Comparison of ENCODE assay signal across 8 cellular contexts in the genomic region with DNA sequence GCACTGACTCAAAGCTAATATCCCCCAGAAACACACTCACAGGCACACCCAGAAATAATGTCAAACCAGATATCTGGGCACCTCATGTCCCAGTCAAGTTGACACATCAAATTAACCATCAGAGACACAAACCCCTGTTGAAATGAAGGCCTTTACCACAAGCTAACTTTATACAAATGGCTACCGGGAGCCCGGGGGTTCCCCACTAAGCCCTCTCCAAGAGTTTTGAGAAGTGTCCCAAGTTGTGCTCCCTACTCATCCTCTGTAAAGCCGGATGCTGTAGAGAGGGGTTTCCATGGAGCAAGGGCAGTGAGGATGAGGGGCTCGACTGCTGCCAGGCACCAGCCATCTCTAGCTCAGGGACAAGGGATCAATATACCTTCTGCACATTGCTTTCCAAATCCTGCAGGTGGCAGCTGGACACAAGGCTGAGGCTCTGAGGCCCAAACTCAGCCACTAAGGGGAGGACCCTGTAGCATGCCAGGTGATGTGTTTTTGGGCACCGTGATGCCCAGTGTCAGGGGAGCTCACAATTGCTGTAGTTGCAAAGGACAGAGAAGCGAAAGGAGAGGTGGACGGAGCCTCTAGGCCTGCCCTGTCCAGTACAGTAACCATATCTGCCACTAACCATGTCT.
DNase-seq lines count a peak whose midpoint lies in the region; ATAC-seq and TF ChIP-seq lines count a peak whose summit lies in the region.

No MANE protein-coding gene starts in this region.

- intact Hi-C loops in left ventricle myocardium superior (cut with micrococcal nuclease) = no loop called here

- DNase-seq in AG09309 (ENCODE audit: low read depth) (no peak), RPMI7951 (ENCODE audit: low read depth) (peak; percentile 19), left ventricle myocardium superior (no peak)
- DNase-seq in effector CD8-positive, alpha-beta T cell (lab: John Stamatoyannopoulos, UW) = no peak

- H3K4me3 ChIP-seq in AG09309 (ENCODE audit: control insufficient read depth, low read depth, low read length) = no peak overlapping the region

- peak; percentile 62 for ATAC-seq in GM18868 (IDR thresholded peaks at IDR 0.05; ENCODE audit: unreplicated experiment)
- ATAC-seq in left ventricle myocardium superior = peak; percentile 54
- ATAC-seq in HG02588 (IDR thresholded peaks at IDR 0.05; ENCODE audit: unreplicated experiment) = no peak
- ATAC-seq in GM21528 (IDR thresholded peaks at IDR 0.05; ENCODE audit: low FRiP score, unreplicated experiment) = no peak
- no peak for ATAC-seq in GM21423 (IDR thresholded peaks at IDR 0.05; ENCODE audit: unreplicated experiment)

- peak; percentile 53 for TF ChIP-seq CTCF in AG09309 (IDR thresholded peaks at IDR 0.05; ENCODE audit: control insufficient read depth, insufficient read depth, low read depth, low read length, missing control alignments)

Comparison
In these comparisons a context has a peak if more than half of its experiments do, and no peak if none do; other contexts are left out.
1. ATAC-seq: peak in GM18868 (single experiment) and left ventricle myocardium superior (single experiment); none in HG02588 (single experiment), GM21528 (single experiment) and GM21423 (single experiment).